In the genomic region with DNA sequence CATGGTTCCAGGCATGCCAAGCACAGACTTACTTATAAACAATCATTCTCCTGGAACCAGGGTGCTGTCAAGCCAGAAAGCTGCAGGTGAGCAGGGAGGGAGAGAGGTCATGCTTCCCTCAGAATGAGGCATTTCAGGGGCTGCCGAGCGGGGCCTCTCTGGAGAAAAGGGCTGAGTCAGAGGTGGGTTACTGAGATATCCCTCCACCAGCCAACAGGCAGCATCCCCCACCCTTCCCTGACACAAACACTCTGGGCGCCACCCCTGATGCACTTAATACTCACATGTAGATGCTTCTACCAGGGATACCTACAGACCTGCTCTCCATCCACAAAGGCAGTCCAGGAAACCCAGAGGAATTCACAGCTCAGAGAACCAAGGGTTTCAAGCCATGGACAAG, we compare ENCODE assay signal across 9 cellular contexts. TPM values are rescaled to one million over a fixed set of nuclear protein-coding genes. Genes with fewer than 3 reads are reported as not detected.
DNase-seq lines count a peak whose midpoint lies in the region; ATAC-seq and TF ChIP-seq lines count a peak whose summit lies in the region.
"Had no signal": no experiment of that assay in that cellular context is flagged by ENCODE, and none has a peak within 500 bp of the region (broad histone marks: within the 10 kb centered on the region; RNA-seq: fewer than 3 reads in every experiment).

No MANE protein-coding gene starts in this region.

- H3K27ac Mint-ChIP-seq in central memory CD8-positive, alpha-beta T cell (ENCODE audit: low read depth): peak overlapping the region; percentile 94
- H3K27ac Mint-ChIP-seq in naive thymus-derived CD8-positive, alpha-beta T cell: peak overlapping the region in 8 of 10 donors; percentile 24 to 93 (median 62)

- peak; percentile 58 for DNase-seq in NB4 (ENCODE audit: low read depth)
- no peak for DNase-seq in central memory CD8-positive, alpha-beta T cell (ENCODE audit: low spot score in 2 of 2)
- DNase-seq in naive thymus-derived CD8-positive, alpha-beta T cell: no peak
- no peak for DNase-seq in RKO (ENCODE audit: low spot score)
- DNase-seq: NCI-H1930 had no signal

- H3K27me3 Mint-ChIP-seq in central memory CD8-positive, alpha-beta T cell: no peaks in the 10 kb centered on the region
- no peaks in the 10 kb centered on the region for H3K27me3 Mint-ChIP-seq in naive thymus-derived CD8-positive, alpha-beta T cell

- peak overlapping the region; percentile 55 to 79 (median 73); a peak in 20 of 22 replicates for H3K9ac ChIP-seq in BLaER1 treated with 17β-estradiol and CSF1 and Interleukin-3, amounts not matched to agents 10 nM and 100 nM

- POLR2A ChIA-PET in naive thymus-derived CD8-positive, alpha-beta T cell (lab: Charles Lee): interaction anchor here (0.6 kb wide), 2 partner anchors 21 to 425 kb away, joined by 3 read pairs; no protein-coding TSS in a partner anchor

- peaks cover 0 to 31% (median 9%) of the 10 kb centered on the region in 11 experiments; a peak in 13 of 22 replicates for H3K36me3 ChIP-seq in BLaER1 treated with 17β-estradiol and CSF1 and Interleukin-3, amounts not matched to agents 10 nM and 100 nM

- no peak for ATAC-seq in central memory CD8-positive, alpha-beta T cell (replicated peaks; ENCODE audit: extremely low read depth, poor library complexity, severe bottlenecking)
- ATAC-seq in naive thymus-derived CD8-positive, alpha-beta T cell: no peak
- ATAC-seq in HG03521 (IDR thresholded peaks at IDR 0.05; ENCODE audit: unreplicated experiment) (no peak), HG02852 (IDR thresholded peaks at IDR 0.05; ENCODE audit: unreplicated experiment) (no peak), GM18498 (IDR thresholded peaks at IDR 0.05; ENCODE audit: unreplicated experiment) (no peak)

- peak overlapping the region; percentile 84 to 99 (median 95) for H3K4me2 ChIP-seq in BLaER1 treated with 17β-estradiol and CSF1 and Interleukin-3, amounts not matched to agents 10 nM and 100 nM

- H3K4me1 Mint-ChIP-seq in central memory CD8-positive, alpha-beta T cell: peaks cover 46% of the 10 kb centered on the region
- peaks cover 22 to 81% (median 59%) of the 10 kb centered on the region in 4 donors for H3K4me1 Mint-ChIP-seq in naive thymus-derived CD8-positive, alpha-beta T cell

- no peak for TF ChIP-seq CTCF in NB4 (IDR thresholded peaks at IDR 0.05; ENCODE audit: low read depth, low read length)

- no peak overlapping the region for H3K4me3 Mint-ChIP-seq in central memory CD8-positive, alpha-beta T cell
- H3K4me3 Mint-ChIP-seq in naive thymus-derived CD8-positive, alpha-beta T cell: no peak overlapping the region

- H3K27me3 ChIP-seq in BLaER1 treated with 17β-estradiol and CSF1 and Interleukin-3, amounts not matched to agents 10 nM and 100 nM: no peaks in the 10 kb centered on the region

- peak overlapping the region in 2 of 10 experiments; percentile 44 to 63; a peak in 4 of 20 replicates for H3K4me3 ChIP-seq in BLaER1 treated with 17β-estradiol and CSF1 and Interleukin-3, amounts not matched to agents 10 nM and 100 nM
- H3K4me3 ChIP-seq in NB4 (ENCODE audit: low read depth, low read length): no peak overlapping the region

- peaks cover 2% of the 10 kb centered on the region for H3K36me3 Mint-ChIP-seq in central memory CD8-positive, alpha-beta T cell (ENCODE audit: insufficient read depth)
- peaks cover 0 to 3% (median 0%) of the 10 kb centered on the region in 3 donors for H3K36me3 Mint-ChIP-seq in naive thymus-derived CD8-positive, alpha-beta T cell

- TF ChIP-seq POLR2A in NB4 (IDR thresholded peaks at IDR 0.05; ENCODE audit: extremely low read depth, insufficient read length): no peak

- no peaks in the 10 kb centered on the region for H3K9me3 ChIP-seq in BLaER1 treated with 17β-estradiol and CSF1 and Interleukin-3, amounts not matched to agents 10 nM and 100 nM (replicated peaks in 1 of 11)

- no peaks in the 10 kb centered on the region for H3K9me3 Mint-ChIP-seq in central memory CD8-positive, alpha-beta T cell
- no peaks in the 10 kb centered on the region for H3K9me3 Mint-ChIP-seq in naive thymus-derived CD8-positive, alpha-beta T cell

- H4K20me1 ChIP-seq in BLaER1 treated with 17β-estradiol and CSF1 and Interleukin-3, amounts not matched to agents 10 nM and 100 nM: peaks cover 0 to 77% (median 19%) of the 10 kb centered on the region in 11 experiments; a peak in 14 of 22 replicates

- H3K27ac ChIP-seq in BLaER1 treated with 17β-estradiol and CSF1 and Interleukin-3, amounts not matched to agents 10 nM and 100 nM: peak overlapping the region; percentile 62 to 89 (median 80); a peak in 21 of 22 replicates

- H3K4me1 ChIP-seq in BLaER1 treated with 17β-estradiol and CSF1 and Interleukin-3, amounts not matched to agents 10 nM and 100 nM: peaks cover 80 to 100% (median 89%) of the 10 kb centered on the region in 10 experiments

RNA-seq across cellular contexts. Expression of a gene that starts 13.1 kb away (rescaled TPM):
- 10 to 100 TPM; 46.2 to 47.8 TPM for total RNA-seq in naive thymus-derived CD8-positive, alpha-beta T cell
- polyA plus RNA-seq in naive thymus-derived CD8-positive, alpha-beta T cell: 10 to 100 TPM; 21.6 to 31.7 (median 23.6) TPM

RNA-seq across cellular contexts. Expression of a gene that starts 25.1 kb away (rescaled TPM):
- 10 to 100 TPM; 40.8 to 47.1 TPM for total RNA-seq in naive thymus-derived CD8-positive, alpha-beta T cell
- polyA plus RNA-seq in naive thymus-derived CD8-positive, alpha-beta T cell: 100 to 1,000 TPM; 118 to 122 (median 121) TPM

RNA-seq across cellular contexts. Expression of a gene that starts 49.2 kb away (rescaled TPM):
- total RNA-seq in naive thymus-derived CD8-positive, alpha-beta T cell: 1 to 10 TPM; 1.2 to 1.6 TPM
- 1 to 10 TPM in 1 of 3 donors, under 1 TPM in 2; 0.16 to 2.4 (median 0.43) TPM for polyA plus RNA-seq in naive thymus-derived CD8-positive, alpha-beta T cell
